In genomic region chr7:132557489-132558044, GRCh38 we compare ENCODE assay signal across 11 cellular contexts. TPM values are rescaled to one million over a fixed set of nuclear protein-coding genes. Genes with fewer than 3 reads are reported as not detected.
DNase-seq lines count a peak whose midpoint lies in the region; ATAC-seq and TF ChIP-seq lines count a peak whose summit lies in the region.
"Had no signal": no experiment of that assay in that cellular context is flagged by ENCODE, and none has a peak within 500 bp of the region (broad histone marks: within the 10 kb centered on the region; RNA-seq: fewer than 3 reads in every experiment).

No MANE protein-coding gene starts in this region.

- RAD21 ChIA-PET in HCT116 (lab: Charles Lee; ENCODE audit: low non-redundant PET in 1 of 2, low total read pairs in 2 of 2, uncharacterized antibody in 2 of 2, unreplicated experiment in 2 of 2), result no interaction called here

- H2AFZ ChIP-seq in HCT116 (ENCODE audit: low read depth, low read length, poor library complexity, severe bottlenecking) (no peak overlapping the region), hepatocyte (no peak overlapping the region)

- H3K4me1 ChIP-seq in HCT116 (ENCODE audit: control insufficient read depth in 1 of 2, insufficient read depth in 2 of 2, low read length in 2 of 2), result no peaks in the 10 kb centered on the region
- H3K4me1 ChIP-seq in hepatocyte (ENCODE audit: insufficient read depth), result no peaks in the 10 kb centered on the region

- H3K27me3 ChIP-seq in HCT116 (ENCODE audit: insufficient read depth, low read length), result peaks cover 18% of the 10 kb centered on the region
- peaks cover 16% of the 10 kb centered on the region for H3K27me3 ChIP-seq in hepatocyte

- H3K9ac ChIP-seq in HCT116 (ENCODE audit: low read length), result no peak overlapping the region

- POLR2A ChIA-PET in HCT116 (lab: Charles Lee), result no interaction called here

- ATAC-seq in HCT116 (peak; percentile 59; the same call in 1 of the 2 replicates), HG02973 (IDR thresholded peaks at IDR 0.05; ENCODE audit: unreplicated experiment) (no peak), GM21526 (IDR thresholded peaks at IDR 0.05; ENCODE audit: low FRiP score, unreplicated experiment) (no peak)
- ATAC-seq: esophagus mucosa, left cardiac atrium had no signal

- no peak overlapping the region for H3K27ac ChIP-seq in HCT116 (ENCODE audit: low read depth, low read length)
- H3K27ac ChIP-seq in hepatocyte, result no peak overlapping the region

- no peak overlapping the region for H3K4me2 ChIP-seq in HCT116 (ENCODE audit: low read length)
- H3K4me2 ChIP-seq in hepatocyte, result no peak overlapping the region

- DNase-seq in CD1c-positive myeloid dendritic cell (ENCODE audit: extremely low spot score) (peak; percentile 27), HCT116 (ENCODE audit: low read depth, low spot score) (no peak), SK-MEL-5 (ENCODE audit: low read depth, low spot score) (peak; percentile 67), hepatocyte (ENCODE audit: low spot score) (peak; percentile 13), GM10266 (ENCODE audit: extremely low spot score) (no peak)
- DNase-seq: activated CD4-positive, alpha-beta T cell treated with anti-CD3 and anti-CD28 coated beads, Interleukin-2, amount 50 U/mL, for 1 hour; IMR-90; left cardiac atrium had no signal

- intact Hi-C loops in HCT116 (cut with micrococcal nuclease), result no loop called here

- no TSS peak for BruUV-seq in HCT116 (replicated peaks; lab: Mats Ljungman, UMichigan)

- TF ChIP-seq CTCF in HCT116 (IDR thresholded peaks at IDR 0.05 in 2 of 3, conservative IDR thresholded peaks at IDR 0.05 in 1 of 3; ENCODE audit: borderline replicate concordance in 1 of 3, insufficient read depth in 1 of 3, low read depth in 2 of 3, low read length in 2 of 3), result no peak; a peak in 1 of 6 replicates
- peak; percentile 36 for TF ChIP-seq CTCF in hepatocyte (IDR thresholded peaks at IDR 0.05; ENCODE audit: poor library complexity)
- TF ChIP-seq CTCF in GM10266 (IDR thresholded peaks at IDR 0.05; ENCODE audit: control insufficient read depth, insufficient read depth, low read depth, missing control alignments), result no peak

- no peaks in the 10 kb centered on the region for H3K36me3 ChIP-seq in HCT116 (ENCODE audit: control insufficient read depth in 1 of 2, insufficient read depth in 2 of 2, low read length in 2 of 2)
- H3K36me3 ChIP-seq in hepatocyte (replicated peaks; ENCODE audit: insufficient read depth, low read depth), result no peaks in the 10 kb centered on the region

- CTCF ChIA-PET in HCT116 (lab: Charles Lee), result no interaction called here

- TF ChIP-seq POLR2A in HCT116 (IDR thresholded peaks at IDR 0.05; ENCODE audit: borderline replicate concordance, extremely low read depth, insufficient read depth, insufficient read length), result no peak

- H3K9me3 ChIP-seq in HCT116 (ENCODE audit: control insufficient read depth in 1 of 2, insufficient read depth in 1 of 2, low read depth in 1 of 2, low read length in 2 of 2) (no peaks in the 10 kb centered on the region), hepatocyte (ENCODE audit: low read depth) (no peaks in the 10 kb centered on the region)

- H4K20me1 ChIP-seq in HCT116 (ENCODE audit: insufficient read depth) (no peaks in the 10 kb centered on the region), hepatocyte (ENCODE audit: insufficient read depth, poor library complexity, severe bottlenecking) (no peaks in the 10 kb centered on the region)

- in situ Hi-C loops in SK-MEL-5 (cut with HindIII; ENCODE audit: low pct_unique_long_range_greater_than_20kb, low sequenced_read_pairs), result no loop called here

- TF ChIP-seq RAD21 in HCT116 (IDR thresholded peaks at IDR 0.05; ENCODE audit: low read depth), result peak; percentile 41

- WGBS in hepatocyte (ENCODE audit: low lambda C conversion rate, missing lambda C conversion rate), result 59% methylated on average over 3 of the region's 3 CpGs

- H3K9me2 ChIP-seq in HCT116 (ENCODE audit: insufficient read depth), result no peaks in the 10 kb centered on the region
- H3K9me2 ChIP-seq in hepatocyte (replicated peaks; ENCODE audit: insufficient read depth), result no peaks in the 10 kb centered on the region

- H3K79me2 ChIP-seq in HCT116 (ENCODE audit: insufficient read depth, low read length) (no peaks in the 10 kb centered on the region), hepatocyte (no peaks in the 10 kb centered on the region)

- H3K4me3 ChIP-seq in HCT116 (replicated peaks in 1 of 2; ENCODE audit: low read depth in 1 of 2, low read length in 2 of 2), result no peak overlapping the region
- no peak overlapping the region for H3K4me3 ChIP-seq in hepatocyte

TF ChIP-seq in HCT116, 20 proteins besides CTCF, POLR2A, EP300 and RAD21:
- TF ChIP-seq CEBPB (IDR thresholded peaks at IDR 0.05; ENCODE audit: low read depth) (no peak), CBX3 (IDR thresholded peaks at IDR 0.05; ENCODE audit: low read depth) (0 out of 2 replicates have a peak, but pooled peaks have one; percentile 49), ELF1 (IDR thresholded peaks at IDR 0.05; ENCODE audit: borderline replicate concordance, low read depth) (peak; percentile 33)

RNA-seq across cellular contexts. Expression of gene PLXNA4, which starts 18.7 kb away (rescaled TPM):
- total RNA-seq in HCT116 (2021; ENCODE audit: unreplicated experiment) (not detected), hepatocyte (4.7 and 4.8 TPM in 2 replicates)
- polyA plus RNA-seq in HCT116 (2012), result under 0.01 TPM in 1 of 2 replicates, not detected in the other
- 0.08 and 0.18 TPM in 2 replicates for total RNA-seq in SK-MEL-5 (2014; rRNA removed; shearing (Covaris generic))
- polyA plus RNA-seq in SK-MEL-5 (2015; cell fraction: cytosol; rRNA removed), result not detected in 2 replicates
- not detected in 2 replicates for polyA plus RNA-seq in SK-MEL-5 (2015; cell fraction: nucleus; rRNA removed)
- polyA plus RNA-seq in hepatocyte, result 1.4 and 1.9 TPM in 2 replicates

Comparison
In these comparisons a context has a peak if more than half of its experiments do, and no peak if none do; other contexts are left out.
1. DNase-seq: peak in CD1c-positive myeloid dendritic cell (single experiment), SK-MEL-5 (single experiment) and hepatocyte (single experiment); none in HCT116 (single experiment) and GM10266 (single experiment).